In the genomic region with DNA sequence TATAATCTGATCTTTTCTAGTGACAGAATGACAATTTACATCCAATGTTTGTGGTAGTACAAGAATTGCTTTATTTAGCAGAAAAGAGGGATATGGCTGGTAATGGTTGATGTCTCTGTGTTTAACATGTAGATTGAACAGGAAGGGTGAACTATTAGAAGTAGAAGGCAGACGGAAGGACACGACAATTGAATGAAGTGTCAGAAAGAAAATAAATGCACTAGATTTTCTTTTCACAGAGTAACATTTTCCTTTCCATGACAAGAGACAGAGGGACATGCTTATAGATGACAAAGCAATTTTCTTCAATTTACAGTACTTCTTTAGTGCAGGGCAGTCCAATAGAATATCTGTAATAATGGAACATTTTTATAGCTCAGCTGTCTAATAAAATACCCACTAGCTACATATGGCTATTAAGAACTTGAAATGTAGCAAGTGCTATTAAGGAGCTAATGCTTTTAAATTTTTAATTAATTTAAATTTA, we compare ENCODE assay signal across 16 cellular contexts. TPM values are rescaled to one million over a fixed set of nuclear protein-coding genes. Genes with fewer than 3 reads are reported as not detected.
DNase-seq lines count a peak whose midpoint lies in the region; ATAC-seq and TF ChIP-seq lines count a peak whose summit lies in the region.
"Had no signal": no experiment of that assay in that cellular context is flagged by ENCODE, and none has a peak within 500 bp of the region (broad histone marks: within the 10 kb centered on the region; RNA-seq: fewer than 3 reads in every experiment).

No MANE protein-coding gene starts in this region.

- peaks cover 0 to 2% of the 10 kb centered on the region in 2 donors for H3K9me3 Mint-ChIP-seq in activated T-cell treated with anti-CD3 and anti-CD28 coated beads, Interleukin-2, amount 50 U/mL, for 72 hours
- no peaks in the 10 kb centered on the region for H3K9me3 Mint-ChIP-seq in dendritic cell treated with granulocyte-macrophage colony-stimulating factor and Interleukin-4, amounts not matched to agents 40 ng/mL and 50 ng/mL, for 4 days

- H3K27me3 Mint-ChIP-seq in activated T-cell treated with anti-CD3 and anti-CD28 coated beads, Interleukin-2, amount 50 U/mL, for 72 hours (ENCODE audit: low read depth): no peaks in the 10 kb centered on the region
- H3K27me3 Mint-ChIP-seq in dendritic cell treated with granulocyte-macrophage colony-stimulating factor and Interleukin-4, amounts not matched to agents 40 ng/mL and 50 ng/mL, for 4 days: no peaks in the 10 kb centered on the region

- H3K36me3 Mint-ChIP-seq in activated T-cell treated with anti-CD3 and anti-CD28 coated beads, Interleukin-2, amount 50 U/mL, for 72 hours (ENCODE audit: insufficient read depth in 2 of 2): no peaks in the 10 kb centered on the region
- no peaks in the 10 kb centered on the region for H3K36me3 Mint-ChIP-seq in dendritic cell treated with granulocyte-macrophage colony-stimulating factor and Interleukin-4, amounts not matched to agents 40 ng/mL and 50 ng/mL, for 4 days (ENCODE audit: low read depth)

- H3K4me1 Mint-ChIP-seq in activated T-cell treated with anti-CD3 and anti-CD28 coated beads, Interleukin-2, amount 50 U/mL, for 72 hours (ENCODE audit: low read depth): peaks cover 79% of the 10 kb centered on the region
- peaks cover 48% of the 10 kb centered on the region for H3K4me1 Mint-ChIP-seq in dendritic cell treated with granulocyte-macrophage colony-stimulating factor and Interleukin-4, amounts not matched to agents 40 ng/mL and 50 ng/mL, for 4 days (ENCODE audit: low read depth)

- H3K36me3 ChIP-seq in SK-N-MC (ENCODE audit: insufficient read depth, low read length) (no peaks in the 10 kb centered on the region), stomach (no peaks in the 10 kb centered on the region)
- H3K36me3 ChIP-seq: suprapubic skin had no signal

- no peak for ATAC-seq in activated T-cell treated with anti-CD3 and anti-CD28 coated beads, Interleukin-2, amount 50 U/mL, for 72 hours (replicated peaks in 1 of 2)
- ATAC-seq in sciatic nerve (no peak), GM21381 (IDR thresholded peaks at IDR 0.05; ENCODE audit: unreplicated experiment) (no peak)
- ATAC-seq: GM12878, left ventricle myocardium superior had no signal

- WGBS in stomach, 5 donors: 74 to 94% (median 89%) methylated on average over 2 of the region's 2 CpGs

- peak overlapping the region; percentile 81 for H3K27ac Mint-ChIP-seq in activated T-cell treated with anti-CD3 and anti-CD28 coated beads, Interleukin-2, amount 50 U/mL, for 72 hours
- peak overlapping the region; percentile 70 for H3K27ac Mint-ChIP-seq in dendritic cell treated with granulocyte-macrophage colony-stimulating factor and Interleukin-4, amounts not matched to agents 40 ng/mL and 50 ng/mL, for 4 days

- H3K9ac ChIP-seq in SK-N-MC (ENCODE audit: insufficient read length): peak overlapping the region; percentile 38

- H3K27me3 ChIP-seq in stomach: no peaks in the 10 kb centered on the region
- H3K27me3 ChIP-seq: suprapubic skin had no signal

- H3K27ac ChIP-seq in SK-N-MC: no peak overlapping the region; the same call in 1 of the 2 replicates
- H3K27ac ChIP-seq in stomach: peak overlapping the region in 3 of 5 donors; percentile 3 to 63 (median 27)
- H3K27ac ChIP-seq: suprapubic skin had no signal

- peaks cover 0 to 29% (median 14%) of the 10 kb centered on the region in 4 donors for H3K4me1 ChIP-seq in stomach

- intact Hi-C loops in dendritic cell treated with granulocyte-macrophage colony-stimulating factor and Interleukin-4, amounts not matched to agents 40 ng/mL and 50 ng/mL, for 4 days (cut with micrococcal nuclease): no loop called here
- intact Hi-C loops in stomach (cut with DNase I; ENCODE audit: low total_unique reads) (no loop called here), sciatic nerve (cut with DNase I) (no loop called here)

- TF ChIP-seq CTCF in stomach (IDR thresholded peaks at IDR 0.05): no peak

- DNase-seq in activated T-cell treated with anti-CD3 and anti-CD28 coated beads, Interleukin-2, amount 50 U/mL, for 72 hours: no peak
- no peak for DNase-seq in activated T-cell treated with anti-CD3 and anti-CD28 coated beads, Interleukin-2, amount 50 U/mL, for 48 hours
- DNase-seq in SK-N-MC (ENCODE audit: low read depth, low spot score): no peak
- no peak for DNase-seq in stomach
- no peak for DNase-seq in H4 (ENCODE audit: low spot score)
- no peak for DNase-seq in sciatic nerve (ENCODE audit: low spot score)
- DNase-seq: anterior cingulate cortex, Calu3, left ventricle myocardium superior, NCI-H1105, NCI-H2171, NCI-H748 treated with DMSO at 0.1 percent for 48 hours had no signal

- H3K4me3 ChIP-seq in SK-N-MC: no peak overlapping the region
- H3K4me3 ChIP-seq in stomach: no peak overlapping the region
- H3K4me3 ChIP-seq: GM12878, suprapubic skin had no signal

- peak overlapping the region; percentile 69 to 84 for H3K4me3 Mint-ChIP-seq in activated T-cell treated with anti-CD3 and anti-CD28 coated beads, Interleukin-2, amount 50 U/mL, for 72 hours
- H3K4me3 Mint-ChIP-seq in dendritic cell treated with granulocyte-macrophage colony-stimulating factor and Interleukin-4, amounts not matched to agents 40 ng/mL and 50 ng/mL, for 4 days: no peak overlapping the region

- TF ChIP-seq EP300 in stomach (IDR thresholded peaks at IDR 0.05): no peak

- H3K9me3 ChIP-seq in SK-N-MC (ENCODE audit: low read depth, low read length) (no peaks in the 10 kb centered on the region; the same call in 1 of the 2 replicates), stomach (no peaks in the 10 kb centered on the region)
- H3K9me3 ChIP-seq: suprapubic skin had no signal

- TF ChIP-seq POLR2A in stomach (IDR thresholded peaks at IDR 0.05): no peak

RNA-seq across cellular contexts. Expression of a gene that starts 48.9 kb away (rescaled TPM):
- total RNA-seq in activated T-cell treated with anti-CD3 and anti-CD28 coated beads, Interleukin-2, amount 50 U/mL, for 72 hours: 100 to 1,000 TPM; 299 to 323 TPM
- total RNA-seq in stomach (100 to 1,000 TPM in 4 of 5 donors, 10 to 100 TPM in 1; 95.0 to 379 (median 325) TPM), sciatic nerve (215 TPM)
- polyA plus RNA-seq in stomach: 10 to 100 TPM; 25.7 to 39.3 (median 29.2) TPM
- total RNA-seq in H4 (2014; rRNA removed; shearing (Covaris generic)): 87.0 and 153 TPM in 2 replicates
